In genomic region chr12:57750561-57751431, GRCh38 we compare ENCODE assay signal across 9 cellular contexts. TPM values are rescaled to one million over a fixed set of nuclear protein-coding genes. Genes with fewer than 3 reads are reported as not detected.
DNase-seq lines count a peak whose midpoint lies in the region; ATAC-seq, FAIRE-seq and TF ChIP-seq lines count a peak whose summit lies in the region.
"Had no signal": no experiment of that assay in that cellular context is flagged by ENCODE, and none has a peak within 500 bp of the region (broad histone marks: within the 10 kb centered on the region; RNA-seq: fewer than 3 reads in every experiment).

No MANE protein-coding gene starts in this region.

- peak; percentile 5 for DNase-seq in G401 (ENCODE audit: low spot score)
- DNase-seq in RWPE2 (ENCODE audit: low spot score), result no peak
- no peak for DNase-seq in epithelial cell of proximal tubule (ENCODE audit: low read depth)
- DNase-seq in pancreas, result no peak
- no peak for DNase-seq in GF-D8 (lab: John Stamatoyannopoulos, UW)
- no peak for DNase-seq in stimulated activated CD4-positive, alpha-beta T cell treated with anti-CD3 and anti-CD28 coated beads, Interleukin-12 subunit alpha, Interleukin-12 subunit beta, amount 100 ng/mL, for 4 hours
- DNase-seq: SHP77 had no signal

- WGBS in pancreas, 2 donors, result 83% methylated on average over 15 of the region's 15 CpGs

- in situ Hi-C loops in G401 (cut with HindIII; ENCODE audit: low sequenced_read_pairs), result no loop called here

- H3K4me3 ChIP-seq in RWPE2 (ENCODE audit: severe bottlenecking), result peak overlapping the region; percentile 82
- H3K4me3 ChIP-seq in epithelial cell of proximal tubule (ENCODE audit: low read depth, low read length), result peak overlapping the region; percentile 82
- H3K4me3 ChIP-seq in pancreas, result peak overlapping the region in 3 of 4 donors; percentile 73 to 77 (median 74)

- no peaks in the 10 kb centered on the region for H3K9me3 ChIP-seq in RWPE2 (ENCODE audit: severe bottlenecking)
- H3K9me3 ChIP-seq in pancreas, result no peaks in the 10 kb centered on the region

- FAIRE-seq in pancreas (lab: Jason Lieb, UNC), result no peak

- no peak for ATAC-seq in RWPE2 (ENCODE audit: low read depth)
- no peak for ATAC-seq in pancreas
- no peak for ATAC-seq in HG03378 (IDR thresholded peaks at IDR 0.05; ENCODE audit: unreplicated experiment)
- ATAC-seq in HG03159 (IDR thresholded peaks at IDR 0.05; ENCODE audit: unreplicated experiment), result no peak

- H3K36me3 ChIP-seq in RWPE2 (ENCODE audit: low read depth) (peaks cover 53% of the 10 kb centered on the region), pancreas (peaks cover 0 to 25% (median 14%) of the 10 kb centered on the region in 3 donors)

- H3K4me1 ChIP-seq in RWPE2 (ENCODE audit: insufficient read depth, poor library complexity, severe bottlenecking) (peaks cover 10% of the 10 kb centered on the region), pancreas (peaks cover 0 to 14% (median 9%) of the 10 kb centered on the region in 3 donors)

- intact Hi-C loops in pancreas (cut with DNase I), result no loop called here

- TF ChIP-seq CTCF in RWPE2 (IDR thresholded peaks at IDR 0.05; ENCODE audit: poor library complexity, severe bottlenecking) (no peak), epithelial cell of proximal tubule (conservative IDR thresholded peaks at IDR 0.05; ENCODE audit: low read depth, low read length) (no peak), pancreas (IDR thresholded peaks at IDR 0.05) (no peak)

- H3K27me3 ChIP-seq in RWPE2 (ENCODE audit: insufficient read depth, poor library complexity, severe bottlenecking) (no peaks in the 10 kb centered on the region), pancreas (no peaks in the 10 kb centered on the region)

- H3K27ac ChIP-seq in RWPE2 (ENCODE audit: poor library complexity, severe bottlenecking) (peak overlapping the region; percentile 53), pancreas (peak overlapping the region in 2 of 4 donors; percentile 74 to 89)

RNA-seq across cellular contexts. Expression of gene CDK4, which starts 1.3 kb away (rescaled TPM):
- total RNA-seq in G401 (2014; rRNA removed; shearing (Covaris generic)), result 721 and 790 TPM in 2 replicates
- total RNA-seq in epithelial cell of proximal tubule, result 178 and 363 TPM in 2 replicates
- total RNA-seq in pancreas, result 10 to 100 TPM; 30.6 to 48.5 (median 40.3) TPM
- polyA plus RNA-seq in pancreas, result 10 to 100 TPM; 26.7 to 43.4 TPM

RNA-seq across cellular contexts. Expression of gene MARCHF9, which starts 4.1 kb away (rescaled TPM):
- 7.2 and 14.2 TPM in 2 replicates for total RNA-seq in G401 (2014; rRNA removed; shearing (Covaris generic))
- total RNA-seq in epithelial cell of proximal tubule (4.5 and 4.7 TPM in 2 replicates), pancreas (10 to 100 TPM in 1 of 6 donors, 1 to 10 TPM in 5; 6.7 to 11.3 (median 7.6) TPM)
- 10 to 100 TPM; 17.2 to 32.5 TPM for polyA plus RNA-seq in pancreas

RNA-seq across cellular contexts. Expression of gene TSPAN31, which starts 6.0 kb away (rescaled TPM):
- total RNA-seq in G401 (2014; rRNA removed; shearing (Covaris generic)), result 30.5 and 46.9 TPM in 2 replicates
- 31.6 and 40.4 TPM in 2 replicates for total RNA-seq in epithelial cell of proximal tubule
- 10 to 100 TPM; 12.2 to 17.9 (median 14.5) TPM for total RNA-seq in pancreas
- polyA plus RNA-seq in pancreas, result 10 to 100 TPM; 13.0 to 29.8 TPM

RNA-seq across cellular contexts. Expression of gene AGAP2, which starts 12.3 kb away (rescaled TPM):
- total RNA-seq in G401 (2014; rRNA removed; shearing (Covaris generic)), result 11.0 and 11.3 TPM in 2 replicates
- under 0.01 TPM in 1 of 2 replicates, not detected in the other for total RNA-seq in epithelial cell of proximal tubule
- total RNA-seq in pancreas, result 1 to 10 TPM in 1 of 6 donors, under 1 TPM in 5; 0.24 to 1.2 (median 0.72) TPM
- polyA plus RNA-seq in pancreas, result 1 to 10 TPM in 1 of 2 donors, under 1 TPM in 1; 0.87 to 3.0 TPM

RNA-seq across cellular contexts. Expression of gene CYP27B1, which starts 16.1 kb away (rescaled TPM):
- 0.18 and 3.9 TPM in 2 replicates for total RNA-seq in G401 (2014; rRNA removed; shearing (Covaris generic))
- total RNA-seq in epithelial cell of proximal tubule (0.87 and 3.6 TPM in 2 replicates), pancreas (1 to 10 TPM; 2.1 to 5.8 (median 3.8) TPM)
- polyA plus RNA-seq in pancreas, result 1 to 10 TPM; 1.6 to 3.3 TPM
